In genomic region chr1:202133989-202134388, GRCh38 we compare ENCODE assay signal across 1 cellular context.
TF ChIP-seq lines count a peak whose summit lies in the region.

No MANE protein-coding gene starts in this region.

TF ChIP-seq in IMR-90, 13 proteins besides CTCF, POLR2A, EP300 and RAD21:
- TF ChIP-seq CHD1 (IDR thresholded peaks at IDR 0.05; ENCODE audit: low read depth, low read length) (no peak), RCOR1 (IDR thresholded peaks at IDR 0.05; ENCODE audit: insufficient replicate concordance, low read length) (no peak), RFX5 (IDR thresholded peaks at IDR 0.05; ENCODE audit: low read depth, low read length) (no peak), ELK1 (IDR thresholded peaks at IDR 0.05; ENCODE audit: borderline replicate concordance, low read depth, low read length) (no peak), FOS (IDR thresholded peaks at IDR 0.05; ENCODE audit: low read depth, low read length) (no peak), MAZ (IDR thresholded peaks at IDR 0.05; ENCODE audit: borderline replicate concordance, low read depth, low read length) (no peak), MXI1 (IDR thresholded peaks at IDR 0.05; ENCODE audit: borderline replicate concordance, low read depth, low read length) (no peak), MAFK (IDR thresholded peaks at IDR 0.05; ENCODE audit: low read depth, low read length) (no peak), SMC3 (IDR thresholded peaks at IDR 0.05; ENCODE audit: low read depth, low read length) (no peak), BHLHE40 (IDR thresholded peaks at IDR 0.05; ENCODE audit: low read depth, low read length) (no peak), USF2 (IDR thresholded peaks at IDR 0.05; ENCODE audit: low read depth, low read length) (no peak), CEBPB (IDR thresholded peaks at IDR 0.05; ENCODE audit: low read depth, low read length) (no peak), NFE2L2 (IDR thresholded peaks at IDR 0.05; ENCODE audit: low read depth, low read length) (no peak)
